ENCODE assay signal across 8 cellular contexts in genomic region chr11:61964058-61964940, GRCh38. TPM values are rescaled to one million over a fixed set of nuclear protein-coding genes. Genes with fewer than 3 reads are reported as not detected.
DNase-seq lines count a peak whose midpoint lies in the region; ATAC-seq, FAIRE-seq and TF ChIP-seq lines count a peak whose summit lies in the region.
"Not testable (repeated sequence)": the region's sequence is repeated elsewhere in the genome, so short reads cannot be mapped to it uniquely, and the experiment has no call there.

No MANE protein-coding gene starts in this region.

- H3K79me2 ChIP-seq in H1 (ENCODE audit: control insufficient read depth in 1 of 2, insufficient read depth in 2 of 2, low read length in 2 of 2) (peaks cover 14 to 35% of the 10 kb centered on the region in 2 experiments), neural progenitor cell (ENCODE audit: low read depth) (peaks cover 45% of the 10 kb centered on the region)

- peaks cover 23 to 63% (median 33%) of the 10 kb centered on the region in 11 experiments for H3K36me3 ChIP-seq in BLaER1 treated with 17β-estradiol and CSF1 and Interleukin-3, amounts not matched to agents 10 nM and 100 nM
- H3K36me3 ChIP-seq in H1 (ENCODE audit: control insufficient read depth in 2 of 4, insufficient read depth in 4 of 4, low read length in 3 of 4) = peaks cover 14 to 29% (median 28%) of the 10 kb centered on the region in 4 experiments; a peak in 7 of 8 replicates
- peaks cover 22 to 28% of the 10 kb centered on the region in 2 donors for H3K36me3 ChIP-seq in kidney (ENCODE audit: control insufficient read depth in 1 of 2, insufficient read depth in 2 of 2, low read length in 2 of 2)
- peaks cover 14% of the 10 kb centered on the region for H3K36me3 ChIP-seq in neural progenitor cell
- peaks cover 20 to 57% (median 43%) of the 10 kb centered on the region in 4 donors for H3K36me3 ChIP-seq in stomach

- H3K9me3 ChIP-seq in BLaER1 treated with 17β-estradiol and CSF1 and Interleukin-3, amounts not matched to agents 10 nM and 100 nM (replicated peaks in 1 of 11) = peaks cover 0 to 13% (median 0%) of the 10 kb centered on the region in 11 experiments; a peak in 3 of 22 replicates
- not testable (repeated sequence) for H3K9me3 ChIP-seq in H1 (ENCODE audit: insufficient read depth in 2 of 2, low read depth in 1 of 2, low read length in 1 of 2); kidney (ENCODE audit: control insufficient read depth in 1 of 2, low read length in 2 of 2); neural progenitor cell (ENCODE audit: low read depth); stomach

- peak; percentile 52 to 78; a peak in 2 of 3 replicates for TF ChIP-seq POLR2A in H1 (IDR thresholded peaks at IDR 0.05; ENCODE audit: control extremely low read depth in 1 of 2, low read depth in 2 of 2, low read length in 2 of 2)
- TF ChIP-seq POLR2A in stomach (IDR thresholded peaks at IDR 0.05) = not testable (repeated sequence)

- H2AFZ ChIP-seq in H1 (ENCODE audit: low read length); neural progenitor cell (replicated peaks): not testable (repeated sequence)

- H2AK5ac ChIP-seq in H1 (ENCODE audit: low read depth, low read length) = not testable (repeated sequence)

- peaks cover 46% of the 10 kb centered on the region for H3F3A ChIP-seq in neural progenitor cell (ENCODE audit: low read depth)

- TF ChIP-seq EP300 in H1 (IDR thresholded peaks at IDR 0.05; ENCODE audit: borderline replicate concordance in 1 of 2, low read depth in 2 of 2, low read length in 2 of 2); stomach (IDR thresholded peaks at IDR 0.05): not testable (repeated sequence)

- intact Hi-C loops in kidney (cut with DNase I); stomach (cut with DNase I; ENCODE audit: low total_unique reads): not testable (repeated sequence)

- peak overlapping the region; percentile 95 for H3K4me3 Mint-ChIP-seq in T-helper 2 cell treated with Interferon-gamma antibody and Interleukin-4, amounts not matched to agents 5 μg/mL and 100 μg/mL, for 36 hours
- H3K4me3 Mint-ChIP-seq in activated naive CD8-positive, alpha-beta T cell treated with anti-CD3 and anti-CD28 coated beads, Interleukin-2, amount 10 ng/mL, durations not matched to agents 7 days and 5 days = peak overlapping the region; percentile 93
- H3K4me3 Mint-ChIP-seq in neural progenitor cell = peak overlapping the region; percentile 18

- 95% methylated on average over 11 of the region's 11 CpGs; no CpG with 5 or more reads in 1 of the 2 experiments for WGBS in H1 (ENCODE audit: extremely low coverage in 1 of 2, insufficient coverage in 1 of 2, insufficient read length in 1 of 2, insufficient replicate concordance in 2 of 2, low coverage in 1 of 2, low lambda C conversion rate in 2 of 2, missing lambda C conversion rate in 1 of 2), 2 experiments
- WGBS in stomach, 5 donors = 30 to 52% (median 43%) methylated on average over 11 of the region's 11 CpGs

- not testable (repeated sequence) for H2BK15ac ChIP-seq in H1 (ENCODE audit: low read length)

- not testable (repeated sequence) for H3K18ac ChIP-seq in H1 (ENCODE audit: extremely low read depth, low read length)

- H3K4me1 Mint-ChIP-seq in T-helper 2 cell treated with Interferon-gamma antibody and Interleukin-4, amounts not matched to agents 5 μg/mL and 100 μg/mL, for 36 hours (ENCODE audit: low read depth) = peaks cover 39% of the 10 kb centered on the region
- H3K4me1 Mint-ChIP-seq in activated naive CD8-positive, alpha-beta T cell treated with anti-CD3 and anti-CD28 coated beads, Interleukin-2, amount 10 ng/mL, durations not matched to agents 7 days and 5 days = peaks cover 34% of the 10 kb centered on the region
- peaks cover 27% of the 10 kb centered on the region for H3K4me1 Mint-ChIP-seq in neural progenitor cell

- TF ChIP-seq CTCF in H1 (IDR thresholded peaks at IDR 0.05; ENCODE audit: control extremely low read depth in 1 of 3, insufficient read depth in 1 of 3, low read depth in 1 of 3, low read length in 3 of 3); kidney (IDR thresholded peaks at IDR 0.05; ENCODE audit: borderline replicate concordance, extremely low read depth, insufficient read depth); neural progenitor cell (IDR thresholded peaks at IDR 0.05); stomach (IDR thresholded peaks at IDR 0.05): not testable (repeated sequence)

- H3K27me3 ChIP-seq in BLaER1 treated with 17β-estradiol and CSF1 and Interleukin-3, amounts not matched to agents 10 nM and 100 nM; H1 (replicated peaks in 1 of 4; ENCODE audit: control insufficient read depth in 3 of 4, extremely low read depth in 1 of 4, insufficient read depth in 3 of 4, low read length in 3 of 4); neural progenitor cell; stomach: not testable (repeated sequence)

- H4K20me1 ChIP-seq in BLaER1 treated with 17β-estradiol and CSF1 and Interleukin-3, amounts not matched to agents 10 nM and 100 nM = peaks cover 29 to 70% (median 38%) of the 10 kb centered on the region in 11 experiments
- H4K20me1 ChIP-seq in H1 (replicated peaks in 1 of 2; ENCODE audit: control insufficient read depth in 1 of 2, insufficient read depth in 2 of 2, low read length in 2 of 2) (peaks cover 10 to 21% of the 10 kb centered on the region in 2 experiments), neural progenitor cell (ENCODE audit: low read depth) (peaks cover 37% of the 10 kb centered on the region)

- not testable (repeated sequence) for H3K23ac ChIP-seq in H1 (ENCODE audit: insufficient read length)

- H3K27ac Mint-ChIP-seq in T-helper 2 cell treated with Interferon-gamma antibody and Interleukin-4, amounts not matched to agents 5 μg/mL and 100 μg/mL, for 36 hours = peak overlapping the region; percentile 41
- peak overlapping the region; percentile 70 for H3K27ac Mint-ChIP-seq in activated naive CD8-positive, alpha-beta T cell treated with anti-CD3 and anti-CD28 coated beads, Interleukin-2, amount 10 ng/mL, durations not matched to agents 7 days and 5 days
- H3K27ac Mint-ChIP-seq in neural progenitor cell = not testable (repeated sequence)

- peak overlapping the region; percentile 85 to 100 (median 97) for H3K9ac ChIP-seq in BLaER1 treated with 17β-estradiol and CSF1 and Interleukin-3, amounts not matched to agents 10 nM and 100 nM
- not testable (repeated sequence) for H3K9ac ChIP-seq in H1 (replicated peaks in 1 of 4; ENCODE audit: extremely low read depth in 1 of 4, low read depth in 3 of 4, low read length in 3 of 4); kidney (ENCODE audit: low read length in 2 of 2); neural progenitor cell

- not testable (repeated sequence) for H3K9me3 Mint-ChIP-seq in T-helper 2 cell treated with Interferon-gamma antibody and Interleukin-4, amounts not matched to agents 5 μg/mL and 100 μg/mL, for 36 hours; activated naive CD8-positive, alpha-beta T cell treated with anti-CD3 and anti-CD28 coated beads, Interleukin-2, amount 10 ng/mL, durations not matched to agents 7 days and 5 days; neural progenitor cell

- H2BK12ac ChIP-seq in H1 (ENCODE audit: low read depth, low read length) = not testable (repeated sequence)

- CTCF ChIA-PET in H1 (lab: Charles Lee; ENCODE audit: partially characterized antibody) = interaction anchor here (1.4 to 6.0 kb wide), 4 partner anchors 18 to 116 kb away, joined by 3 to 38 read pairs (median 20); no protein-coding TSS in a partner anchor

- H3K36me3 Mint-ChIP-seq in T-helper 2 cell treated with Interferon-gamma antibody and Interleukin-4, amounts not matched to agents 5 μg/mL and 100 μg/mL, for 36 hours (ENCODE audit: low read depth) = peaks cover 36% of the 10 kb centered on the region
- peaks cover 34% of the 10 kb centered on the region for H3K36me3 Mint-ChIP-seq in activated naive CD8-positive, alpha-beta T cell treated with anti-CD3 and anti-CD28 coated beads, Interleukin-2, amount 10 ng/mL, durations not matched to agents 7 days and 5 days
- peaks cover 28% of the 10 kb centered on the region for H3K36me3 Mint-ChIP-seq in neural progenitor cell

- not testable (repeated sequence) for H4K5ac ChIP-seq in H1 (ENCODE audit: insufficient read length, low read depth, low read length)

- H3K27me3 Mint-ChIP-seq in T-helper 2 cell treated with Interferon-gamma antibody and Interleukin-4, amounts not matched to agents 5 μg/mL and 100 μg/mL, for 36 hours (ENCODE audit: low read depth); activated naive CD8-positive, alpha-beta T cell treated with anti-CD3 and anti-CD28 coated beads, Interleukin-2, amount 10 ng/mL, durations not matched to agents 7 days and 5 days: not testable (repeated sequence)
- H3K27me3 Mint-ChIP-seq in neural progenitor cell (ENCODE audit: insufficient read depth, low read depth) = peaks cover 15% of the 10 kb centered on the region

- POLR2A ChIA-PET in activated naive CD8-positive, alpha-beta T cell treated with anti-CD3 and anti-CD28 coated beads, Interleukin-2, amount 10 ng/mL, durations not matched to agents 7 days and 5 days (lab: Charles Lee) = interaction anchor here (1.1 to 2.0 kb wide), 2 partner anchors 8 to 130 kb away, joined by 3 to 5 read pairs; no protein-coding TSS in a partner anchor
- POLR2A ChIA-PET in H1 (lab: Charles Lee; ENCODE audit: partially characterized antibody) = interaction anchor here (0.8 to 25.7 kb wide), 11 partner anchors 5 to 117 kb away, joined by 3 to 458 read pairs (median 4); partner anchors contain the start of genes BEST1 and FTH1

- H2BK5ac ChIP-seq in H1 (ENCODE audit: low read depth, low read length) = not testable (repeated sequence)

- not testable (repeated sequence) for FAIRE-seq in H1 (lab: Jason Lieb, UNC); kidney (lab: Jason Lieb, UNC)

- not testable (repeated sequence) for H3K56ac ChIP-seq in H1 (replicated peaks; ENCODE audit: insufficient read length, low read depth, low read length)

- ATAC-seq in activated naive CD8-positive, alpha-beta T cell treated with anti-CD3 and anti-CD28 coated beads, Interleukin-2, amount 10 ng/mL, durations not matched to agents 7 days and 5 days (ENCODE audit: low read depth) = not testable (repeated sequence)

- H3K14ac ChIP-seq in H1 (ENCODE audit: insufficient read length) = not testable (repeated sequence)

- H3K23me2 ChIP-seq in H1 (ENCODE audit: low read depth, low read length) = peaks cover 12% of the 10 kb centered on the region; the same call in 1 of the 2 replicates

- H3K4me2 ChIP-seq in BLaER1 treated with 17β-estradiol and CSF1 and Interleukin-3, amounts not matched to agents 10 nM and 100 nM = peak overlapping the region; percentile 48 to 95 (median 86)
- H3K4me2 ChIP-seq in H1 (ENCODE audit: insufficient read depth in 1 of 2, low read depth in 2 of 2, low read length in 2 of 2) (peak overlapping the region in 1 of 2 experiments; percentile 90; a peak in 1 of 4 replicates), neural progenitor cell (peak overlapping the region; percentile 89)

- H2BK20ac ChIP-seq in H1 (ENCODE audit: low read length) = not testable (repeated sequence)

- H4K91ac ChIP-seq in H1 (replicated peaks; ENCODE audit: insufficient read length, low read length) = not testable (repeated sequence)

- TF ChIP-seq RAD21 in H1 (IDR thresholded peaks at IDR 0.05 in 1 of 2, conservative IDR thresholded peaks at IDR 0.05 in 1 of 2; ENCODE audit: low read depth in 2 of 2, low read length in 2 of 2) = not testable (repeated sequence)

- peak overlapping the region; percentile 94 to 100 (median 98) for H3K27ac ChIP-seq in BLaER1 treated with 17β-estradiol and CSF1 and Interleukin-3, amounts not matched to agents 10 nM and 100 nM
- H3K27ac ChIP-seq in H1 (ENCODE audit: low read depth, low read length); neural progenitor cell: not testable (repeated sequence)
- H3K27ac ChIP-seq in kidney (ENCODE audit: low read depth in 2 of 2, low read length in 2 of 2) = peak overlapping the region in 1 of 2 donors; percentile 85
- peak overlapping the region; percentile 57 to 100 (median 99) for H3K27ac ChIP-seq in stomach

- H4K8ac ChIP-seq in H1 (ENCODE audit: extremely low read depth, insufficient read depth, low read length) = not testable (repeated sequence)

- peaks cover 41 to 63% (median 57%) of the 10 kb centered on the region in 10 experiments for H3K4me1 ChIP-seq in BLaER1 treated with 17β-estradiol and CSF1 and Interleukin-3, amounts not matched to agents 10 nM and 100 nM
- H3K4me1 ChIP-seq in H1 (replicated peaks in 1 of 4; ENCODE audit: control insufficient read depth in 3 of 4, insufficient read depth in 4 of 4, low read length in 3 of 4) = peaks cover 0 to 10% (median 5%) of the 10 kb centered on the region in 4 experiments; a peak in 4 of 7 replicates
- peaks cover 26 to 38% of the 10 kb centered on the region in 2 donors for H3K4me1 ChIP-seq in kidney (ENCODE audit: control insufficient read depth in 1 of 2, insufficient read depth in 1 of 2, low read depth in 1 of 2, low read length in 2 of 2)
- H3K4me1 ChIP-seq in neural progenitor cell = peaks cover 17% of the 10 kb centered on the region
- H3K4me1 ChIP-seq in stomach = peaks cover 55 to 72% (median 68%) of the 10 kb centered on the region in 4 donors

- H3K4ac ChIP-seq in H1 (replicated peaks; ENCODE audit: insufficient read length, low read depth, low read length) = not testable (repeated sequence)

- H3K4me3 ChIP-seq in BLaER1 treated with 17β-estradiol and CSF1 and Interleukin-3, amounts not matched to agents 10 nM and 100 nM = peak overlapping the region; percentile 78 to 99 (median 94); a peak in 19 of 20 replicates
- H3K4me3 ChIP-seq in H1 (ENCODE audit: extremely low read depth in 1 of 4, insufficient read depth in 2 of 4, low read depth in 3 of 4, low read length in 4 of 4); neural progenitor cell: not testable (repeated sequence)
- H3K4me3 ChIP-seq in kidney (ENCODE audit: low read length in 2 of 2) (peak overlapping the region; percentile 87 to 100), stomach (peak overlapping the region; percentile 94 to 98 (median 96))

- H2BK120ac ChIP-seq in H1 (replicated peaks; ENCODE audit: low read depth, low read length) = not testable (repeated sequence)

- DNase-seq in HUDEP-2 (lab: John Stamatoyannopoulos, UW; ENCODE audit: unreplicated experiment in 76 of 76) = peak in 45 of 76 experiments; percentile 7 to 78 (median 38)
- DNase-seq in T-helper 2 cell treated with Interferon-gamma antibody and Interleukin-4, amounts not matched to agents 5 μg/mL and 100 μg/mL, for 36 hours (ENCODE audit: low spot score); H1 (ENCODE audit: low read depth in 1 of 2, low spot score in 2 of 2); neural progenitor cell (ENCODE audit: low spot score); stomach: not testable (repeated sequence)
- peak; percentile 10 for DNase-seq in activated naive CD8-positive, alpha-beta T cell treated with anti-CD3 and anti-CD28 coated beads, Interleukin-2, amount 10 ng/mL, durations not matched to agents 7 days and 5 days
- DNase-seq in kidney = peak; percentile 30

- not testable (repeated sequence) for H3K79me1 ChIP-seq in H1 (ENCODE audit: low read depth, low read length)

RNA-seq across cellular contexts. Expression of gene FTH1, which starts 3.1 kb away (rescaled TPM):
- 100 to 1,000 TPM; 793 to 808 TPM for total RNA-seq in activated naive CD8-positive, alpha-beta T cell treated with anti-CD3 and anti-CD28 coated beads, Interleukin-2, amount 10 ng/mL, durations not matched to agents 7 days and 5 days
- total RNA-seq in H1 (2021; fragmentation: NEBNext Ultra II Directional; extraction: Animal tissue kit (Norgen Biotek cat#: 25700)) = 1,461 and 1,535 TPM in 2 replicates
- polyA plus RNA-seq in H1 (2011; rRNA removed) (895 and 1,153 TPM in 2 replicates), kidney (ENCODE audit: insufficient read depth, low read depth, low replicate concordance) (7,914 TPM), stomach (1,000 to 10,000 TPM; 4,996 to 8,523 (median 5,775) TPM)
- 859 TPM for polyA plus RNA-seq in H1 (2011; cell fraction: cytosol; rRNA removed)
- polyA plus RNA-seq in H1 (2011; cell fraction: nucleus; rRNA removed) = 858 TPM
- polyA plus RNA-seq in H1 (2012, experiment 1 of 2) = 2,371 to 2,868 TPM (median 2,459 TPM) in 4 replicates
- 3,437 TPM for polyA plus RNA-seq in H1 (2012, experiment 2 of 2)
- 1,345 TPM for polyA plus RNA-seq in H1 (2013, experiment 1 of 2)
- 1,427 TPM for polyA plus RNA-seq in H1 (2013, experiment 2 of 2)
- polyA minus RNA-seq in H1 (2011; rRNA and poly(A)+ RNA removed) = 388 and 391 TPM in 2 replicates
- polyA minus RNA-seq in H1 (2011; cell fraction: cytosol; rRNA and poly(A)+ RNA removed) = 705 TPM
- 403 TPM for polyA minus RNA-seq in H1 (2011; cell fraction: nucleus; rRNA and poly(A)+ RNA removed)
- total RNA-seq in kidney (3,221 TPM), neural progenitor cell (ENCODE audit: low replicate concordance) (649 and 846 TPM in 2 replicates), stomach (1,000 to 10,000 TPM in 4 of 5 donors, 100 to 1,000 TPM in 1; 703 to 2,177 (median 1,757) TPM)

RNA-seq across cellular contexts. Expression of gene BEST1, which starts 14.1 kb away (rescaled TPM):
- total RNA-seq in activated naive CD8-positive, alpha-beta T cell treated with anti-CD3 and anti-CD28 coated beads, Interleukin-2, amount 10 ng/mL, durations not matched to agents 7 days and 5 days = under 1 TPM; 0.20 to 0.30 TPM
- 0.22 and 0.23 TPM in 2 replicates for total RNA-seq in H1 (2021; fragmentation: NEBNext Ultra II Directional; extraction: Animal tissue kit (Norgen Biotek cat#: 25700))
- polyA plus RNA-seq in H1 (2011; rRNA removed) (0.62 and 1.4 TPM in 2 replicates), kidney (ENCODE audit: insufficient read depth, low read depth, low replicate concordance) (0.62 TPM), stomach (1 to 10 TPM; 3.4 to 3.8 (median 3.7) TPM)
- polyA plus RNA-seq in H1 (2011; cell fraction: cytosol; rRNA removed) = 1.7 TPM
- 3.9 TPM for polyA plus RNA-seq in H1 (2011; cell fraction: nucleus; rRNA removed)
- polyA plus RNA-seq in H1 (2012, experiment 1 of 2) = 0.43 to 0.91 TPM (median 0.72 TPM) in 4 replicates
- polyA plus RNA-seq in H1 (2012, experiment 2 of 2) = 1.0 TPM
- 0.08 TPM for polyA plus RNA-seq in H1 (2013, experiment 1 of 2)
- polyA plus RNA-seq in H1 (2013, experiment 2 of 2) = 0.09 TPM
- polyA minus RNA-seq in H1 (2011; rRNA and poly(A)+ RNA removed) = 0.95 and 1.1 TPM in 2 replicates
- 0.81 TPM for polyA minus RNA-seq in H1 (2011; cell fraction: cytosol; rRNA and poly(A)+ RNA removed)
- 2.9 TPM for polyA minus RNA-seq in H1 (2011; cell fraction: nucleus; rRNA and poly(A)+ RNA removed)
- total RNA-seq in kidney (7.1 TPM), neural progenitor cell (ENCODE audit: low replicate concordance) (0.15 TPM in 1 of 2 replicates, not detected in the other), stomach (10 to 100 TPM in 2 of 5 donors, 1 to 10 TPM in 2, not detected in 1; 1.2 to 27.4 (median 6.6) TPM)

RNA-seq across cellular contexts. Expression of gene RAB3IL1, which starts 46.9 kb away (rescaled TPM):
- 1 to 10 TPM in 1 of 2 experiments, under 1 TPM in 1; 0.28 to 1.6 TPM for total RNA-seq in activated naive CD8-positive, alpha-beta T cell treated with anti-CD3 and anti-CD28 coated beads, Interleukin-2, amount 10 ng/mL, durations not matched to agents 7 days and 5 days
- 5.7 and 6.8 TPM in 2 replicates for total RNA-seq in H1 (2021; fragmentation: NEBNext Ultra II Directional; extraction: Animal tissue kit (Norgen Biotek cat#: 25700))
- polyA plus RNA-seq in H1 (2011; rRNA removed) = 7.9 and 10.8 TPM in 2 replicates
- polyA plus RNA-seq in H1 (2011; cell fraction: cytosol; rRNA removed) = 7.0 TPM
- polyA plus RNA-seq in H1 (2011; cell fraction: nucleus; rRNA removed) = 9.4 TPM
- 5.8 to 13.8 TPM (median 7.0 TPM) in 4 replicates for polyA plus RNA-seq in H1 (2012, experiment 1 of 2)
- 62.0 TPM for polyA plus RNA-seq in H1 (2012, experiment 2 of 2)
- polyA plus RNA-seq in H1 (2013, experiment 1 of 2) = 4.5 TPM
- polyA plus RNA-seq in H1 (2013, experiment 2 of 2) = 6.3 TPM
- polyA minus RNA-seq in H1 (2011; rRNA and poly(A)+ RNA removed) = 3.0 and 3.2 TPM in 2 replicates
- 6.1 TPM for polyA minus RNA-seq in H1 (2011; cell fraction: cytosol; rRNA and poly(A)+ RNA removed)
- 4.5 TPM for polyA minus RNA-seq in H1 (2011; cell fraction: nucleus; rRNA and poly(A)+ RNA removed)
- 14.6 TPM for total RNA-seq in kidney
- polyA plus RNA-seq in kidney (ENCODE audit: insufficient read depth, low read depth, low replicate concordance) = 27.8 TPM
- 1.4 TPM in 2 replicates for total RNA-seq in neural progenitor cell (ENCODE audit: low replicate concordance)
- 10 to 100 TPM in 2 of 5 donors, 1 to 10 TPM in 1, under 1 TPM in 1, not detected in 1; 0.58 to 12.8 (median 7.1) TPM for total RNA-seq in stomach
- 10 to 100 TPM in 2 of 3 donors, 1 to 10 TPM in 1; 5.3 to 13.3 (median 11.6) TPM for polyA plus RNA-seq in stomach

Comparison
In these comparisons a context has a peak if more than half of its experiments do, and no peak if none do; other contexts are left out.
1. H3K4me3 Mint-ChIP-seq: peak in every context shown above with its lines; median percentile 95 in T-helper 2 cell treated with Interferon-gamma antibody and Interleukin-4, amounts not matched to agents 5 μg/mL and 100 μg/mL, for 36 hours; 93 in activated naive CD8-positive, alpha-beta T cell treated with anti-CD3 and anti-CD28 coated beads, Interleukin-2, amount 10 ng/mL, durations not matched to agents 7 days and 5 days; 18 in neural progenitor cell.